Comparison of ENCODE assay signal across 16 cellular contexts in the genomic region with DNA sequence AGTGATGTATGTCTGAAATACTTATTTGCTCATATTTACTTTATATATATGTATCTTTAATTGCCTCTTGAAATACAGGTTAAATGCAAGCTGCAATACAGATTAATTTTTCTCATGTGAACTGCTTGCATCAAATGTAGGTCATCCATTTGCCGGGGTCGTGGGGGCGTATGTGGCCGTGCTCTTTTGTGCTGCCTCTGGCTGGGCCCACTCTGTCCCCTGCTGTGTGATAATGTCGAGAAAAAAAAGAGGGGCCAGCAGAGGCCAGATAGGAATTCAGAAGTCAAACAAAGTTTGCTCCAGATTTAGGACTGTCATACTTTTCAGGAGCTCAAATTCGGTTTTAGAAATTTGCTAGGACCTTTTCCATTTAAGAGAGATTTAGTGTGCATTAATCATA.
"Had no signal": no experiment of that assay in that cellular context is flagged by ENCODE, and none has a peak within 500 bp of the region (broad histone marks: within the 10 kb centered on the region; RNA-seq: fewer than 3 reads in every experiment).

No MANE protein-coding gene starts in this region.

- H3K36me3 ChIP-seq: brain microvascular endothelial cell, esophagus squamous epithelium, right atrium auricular region, tibial artery, vagina had no signal

- DNase-seq: activated naive CD4-positive, alpha-beta T cell; activated naive CD8-positive, alpha-beta T cell treated with anti-CD3 and anti-CD28 coated beads, Interleukin-2, amount 10 ng/mL, durations not matched to agents 7 days and 5 days; effector CD4-positive, alpha-beta T cell; esophagus squamous epithelium; hypothalamus; immature natural killer cell; stimulated activated CD4-positive, alpha-beta T cell treated with anti-CD3 and anti-CD28 coated beads, Interleukin-2, amount 100 ng/mL, for 48 hours; stimulated activated naive CD4-positive, alpha-beta T cell; T-helper 9 cell; tibial artery had no signal

- ATAC-seq: activated CD4-positive, CD25-positive, alpha-beta regulatory T cell treated with anti-CD3 and anti-CD28 coated beads, Interleukin-2, amount 50 U/mL, for 24 hours had no signal

- H3K27ac Mint-ChIP-seq: activated naive CD8-positive, alpha-beta T cell treated with anti-CD3 and anti-CD28 coated beads, Interleukin-2, amount 10 ng/mL, durations not matched to agents 7 days and 5 days; activated T-helper 1 cell treated with anti-CD3 and anti-CD28 coated beads, Interleukin-12 subunit alpha, Interleukin-12 subunit beta, Interleukin-2, Interleukin-4 antibody, amounts not matched to agents 30 ng/mL and 10 ng/mL and 1 ng/mL, durations not matched to agents 14 hours and 24 hours and 36 hours; immature natural killer cell had no signal

- H3K4me3 ChIP-seq: esophagus squamous epithelium, vagina had no signal

- H3K4me3 Mint-ChIP-seq: activated naive CD8-positive, alpha-beta T cell treated with anti-CD3 and anti-CD28 coated beads, Interleukin-2, amount 10 ng/mL, durations not matched to agents 7 days and 5 days; activated T-helper 1 cell treated with anti-CD3 and anti-CD28 coated beads, Interleukin-12 subunit alpha, Interleukin-12 subunit beta, Interleukin-2, Interleukin-4 antibody, amounts not matched to agents 30 ng/mL and 10 ng/mL and 1 ng/mL, durations not matched to agents 14 hours and 24 hours and 36 hours; central memory CD8-positive, alpha-beta T cell; immature natural killer cell had no signal

- H3K9me3 Mint-ChIP-seq: activated naive CD8-positive, alpha-beta T cell treated with anti-CD3 and anti-CD28 coated beads, Interleukin-2, amount 10 ng/mL, durations not matched to agents 7 days and 5 days; activated T-helper 1 cell treated with anti-CD3 and anti-CD28 coated beads, Interleukin-12 subunit alpha, Interleukin-12 subunit beta, Interleukin-2, Interleukin-4 antibody, amounts not matched to agents 30 ng/mL and 10 ng/mL and 1 ng/mL, durations not matched to agents 14 hours and 24 hours and 36 hours; central memory CD8-positive, alpha-beta T cell; immature natural killer cell had no signal

- H3K27me3 ChIP-seq: brain microvascular endothelial cell, esophagus squamous epithelium, right atrium auricular region, tibial artery, vagina had no signal

- H3K9me3 ChIP-seq: esophagus squamous epithelium, right atrium auricular region, tibial artery, vagina had no signal

- H3K4me1 Mint-ChIP-seq: activated naive CD8-positive, alpha-beta T cell treated with anti-CD3 and anti-CD28 coated beads, Interleukin-2, amount 10 ng/mL, durations not matched to agents 7 days and 5 days; central memory CD8-positive, alpha-beta T cell; immature natural killer cell had no signal

- H3K36me3 Mint-ChIP-seq: activated naive CD8-positive, alpha-beta T cell treated with anti-CD3 and anti-CD28 coated beads, Interleukin-2, amount 10 ng/mL, durations not matched to agents 7 days and 5 days had no signal

- H3K27ac ChIP-seq: brain microvascular endothelial cell, esophagus squamous epithelium, right atrium auricular region, tibial artery, vagina had no signal

- H3K27me3 Mint-ChIP-seq: activated naive CD8-positive, alpha-beta T cell treated with anti-CD3 and anti-CD28 coated beads, Interleukin-2, amount 10 ng/mL, durations not matched to agents 7 days and 5 days; central memory CD8-positive, alpha-beta T cell had no signal
